16 cellular contexts compared by ENCODE assay signal in the genomic region with DNA sequence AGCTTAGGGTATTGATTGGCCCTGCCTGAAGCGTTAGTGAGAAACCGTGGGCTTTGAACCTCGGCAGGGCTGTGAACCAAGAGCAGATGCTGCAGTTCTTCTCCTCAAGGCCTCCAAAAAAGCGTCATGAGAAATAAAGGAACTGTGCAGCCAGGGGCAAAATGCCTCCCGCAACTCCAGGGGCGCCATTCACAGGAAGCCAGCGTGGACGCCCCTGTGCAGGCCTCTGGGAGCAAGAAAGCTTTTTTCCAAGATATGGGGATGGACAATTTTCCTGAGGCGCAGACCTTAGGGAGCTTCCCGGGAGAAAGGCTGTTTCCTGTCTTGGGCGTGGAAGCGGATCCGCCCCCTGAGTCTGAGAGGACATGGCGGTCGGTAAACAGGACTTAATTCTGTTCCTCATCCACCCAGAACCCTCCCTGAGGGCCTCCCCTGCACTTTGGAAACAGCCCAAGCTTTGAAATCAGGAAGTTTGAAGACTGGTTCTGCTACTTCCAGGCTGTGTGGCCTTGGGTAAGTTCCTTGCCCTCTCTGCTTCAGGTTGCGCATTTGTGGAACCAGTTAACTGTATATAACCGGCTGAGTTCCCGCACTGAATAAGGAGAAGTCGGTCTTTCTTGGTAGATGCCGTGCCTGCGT. TPM values are rescaled to one million over a fixed set of nuclear protein-coding genes. Genes with fewer than 3 reads are reported as not detected.
DNase-seq lines count a peak whose midpoint lies in the region; ATAC-seq and TF ChIP-seq lines count a peak whose summit lies in the region.
"Had no signal": no experiment of that assay in that cellular context is flagged by ENCODE, and none has a peak within 500 bp of the region (broad histone marks: within the 10 kb centered on the region; RNA-seq: fewer than 3 reads in every experiment).

No MANE protein-coding gene starts in this region.

- no peak for DNase-seq in GM23338 (ENCODE audit: low spot score)
- no peak for DNase-seq in RWPE2 (ENCODE audit: low spot score)
- peak; percentile 63 to 83 for DNase-seq in left colon
- DNase-seq in smooth muscle cell (lab: John Stamatoyannopoulos, UW; ENCODE audit: unreplicated experiment) = no peak
- no peak for DNase-seq in sciatic nerve (ENCODE audit: low spot score)
- no peak for DNase-seq in OCI-LY7 (ENCODE audit: low spot score)
- DNase-seq in progenitor cell of endocrine pancreas (ENCODE audit: low spot score, unreplicated experiment) = no peak
- DNase-seq: activated CD8-positive, alpha-beta T cell treated with anti-CD3 and anti-CD28 coated beads for 36 hours; activated naive CD4-positive, alpha-beta T cell treated with Interleukin-2 at 50 U/mL for 16 hours; CD4-positive, CD25-positive, alpha-beta regulatory T cell; NCI-H1092; NCI-H446 treated with DMSO at 0.1 percent for 48 hours; stimulated activated naive CD4-positive, alpha-beta T cell had no signal

- no peaks in the 10 kb centered on the region for H3K36me3 ChIP-seq in GM23338 (ENCODE audit: insufficient read depth)
- H3K36me3 ChIP-seq in RWPE2 (ENCODE audit: low read depth) = no peaks in the 10 kb centered on the region
- H3K36me3 ChIP-seq in smooth muscle cell (ENCODE audit: low read depth) = no peaks in the 10 kb centered on the region
- no peaks in the 10 kb centered on the region for H3K36me3 ChIP-seq in OCI-LY7 (ENCODE audit: insufficient read depth, low read length)
- H3K36me3 ChIP-seq: HAP-1 had no signal

- WGBS in smooth muscle cell (ENCODE audit: low lambda C conversion rate) = 87% methylated on average over 21 of the region's 21 CpGs

- intact Hi-C loops in left colon (cut with DNase I, micrococcal nuclease) = no loop called here
- intact Hi-C loops in sciatic nerve (cut with DNase I) = no loop called here
- intact Hi-C loops in OCI-LY7 (cut with micrococcal nuclease; ENCODE audit: unreplicated experiment) = no loop called here

- H3K27ac ChIP-seq in GM23338 (ENCODE audit: low read depth) (no peak overlapping the region), RWPE2 (ENCODE audit: poor library complexity, severe bottlenecking) (peak overlapping the region; percentile 81), smooth muscle cell (ENCODE audit: low read depth) (peak overlapping the region; percentile 92), OCI-LY7 (ENCODE audit: low read depth, low read length, poor library complexity, severe bottlenecking) (no peak overlapping the region)

- POLR2A ChIA-PET in OCI-LY7 (lab: Charles Lee) = interaction anchor here (0.6 kb wide), 1 partner anchor 10 kb away, joined by 8 read pairs; no protein-coding TSS in a partner anchor

- H3K27me3 Mint-ChIP-seq in GM23338 (ENCODE audit: insufficient read depth, low read depth, poor library complexity) = peaks cover 8% of the 10 kb centered on the region
- peaks cover 8% of the 10 kb centered on the region for H3K27me3 Mint-ChIP-seq in progenitor cell of endocrine pancreas
- H3K27me3 Mint-ChIP-seq: activated CD8-positive, alpha-beta T cell treated with anti-CD3 and anti-CD28 coated beads for 36 hours; central memory CD8-positive, alpha-beta T cell had no signal

- H3K9me3 Mint-ChIP-seq in GM23338 = no peaks in the 10 kb centered on the region
- no peaks in the 10 kb centered on the region for H3K9me3 Mint-ChIP-seq in progenitor cell of endocrine pancreas (ENCODE audit: low read depth)
- H3K9me3 Mint-ChIP-seq: activated CD8-positive, alpha-beta T cell treated with anti-CD3 and anti-CD28 coated beads for 36 hours; central memory CD8-positive, alpha-beta T cell; memory B cell had no signal

- H3K79me2 ChIP-seq in GM23338 (replicated peaks; ENCODE audit: insufficient read depth) (no peaks in the 10 kb centered on the region), smooth muscle cell (ENCODE audit: low read depth) (no peaks in the 10 kb centered on the region), OCI-LY7 (ENCODE audit: insufficient read depth, low read depth, low read length) (no peaks in the 10 kb centered on the region)

- no peaks in the 10 kb centered on the region for H3K9me3 ChIP-seq in RWPE2 (ENCODE audit: severe bottlenecking)
- no peaks in the 10 kb centered on the region for H3K9me3 ChIP-seq in smooth muscle cell (replicated peaks; ENCODE audit: low read depth)
- H3K9me3 ChIP-seq in OCI-LY7 (ENCODE audit: low read length) = no peaks in the 10 kb centered on the region
- H3K9me3 ChIP-seq: HAP-1 had no signal

- H3K4me1 Mint-ChIP-seq in GM23338 (peaks cover 12% of the 10 kb centered on the region), progenitor cell of endocrine pancreas (ENCODE audit: low read depth) (peaks cover 6% of the 10 kb centered on the region)
- H3K4me1 Mint-ChIP-seq: CD4-positive, CD25-positive, alpha-beta regulatory T cell; central memory CD8-positive, alpha-beta T cell; memory B cell had no signal

- H4K20me1 ChIP-seq in GM23338 (replicated peaks; ENCODE audit: insufficient read depth) (no peaks in the 10 kb centered on the region), smooth muscle cell (ENCODE audit: low read depth) (no peaks in the 10 kb centered on the region), OCI-LY7 (ENCODE audit: insufficient read depth, low read length) (no peaks in the 10 kb centered on the region)

- peak overlapping the region; percentile 31 for H3K9ac ChIP-seq in smooth muscle cell (ENCODE audit: low read depth)

- H3K27ac Mint-ChIP-seq in GM23338 = no peak overlapping the region
- H3K27ac Mint-ChIP-seq in progenitor cell of endocrine pancreas = no peak overlapping the region
- H3K27ac Mint-ChIP-seq: activated CD8-positive, alpha-beta T cell treated with anti-CD3 and anti-CD28 coated beads for 36 hours; memory B cell had no signal

- H3K4me3 ChIP-seq in GM23338 (no peak overlapping the region), RWPE2 (ENCODE audit: severe bottlenecking) (no peak overlapping the region), smooth muscle cell (no peak overlapping the region), OCI-LY7 (ENCODE audit: low read depth, low read length, poor library complexity, severe bottlenecking) (no peak overlapping the region)
- H3K4me3 ChIP-seq: HAP-1 had no signal

- H3K9me2 ChIP-seq in GM23338 (ENCODE audit: insufficient read depth) = peaks cover 2% of the 10 kb centered on the region; the same call in 1 of the 2 replicates
- H3K9me2 ChIP-seq in OCI-LY7 (ENCODE audit: insufficient read depth, low read length) = no peaks in the 10 kb centered on the region

- H3K27me3 ChIP-seq in GM23338 (ENCODE audit: insufficient read depth) = no peaks in the 10 kb centered on the region
- H3K27me3 ChIP-seq in RWPE2 (ENCODE audit: insufficient read depth, poor library complexity, severe bottlenecking) = no peaks in the 10 kb centered on the region
- no peaks in the 10 kb centered on the region for H3K27me3 ChIP-seq in smooth muscle cell (ENCODE audit: low read depth)

- TF ChIP-seq CTCF in GM23338 (conservative IDR thresholded peaks at IDR 0.05; ENCODE audit: low read depth in 2 of 2) (no peak), RWPE2 (IDR thresholded peaks at IDR 0.05; ENCODE audit: poor library complexity, severe bottlenecking) (no peak), smooth muscle cell (IDR thresholded peaks at IDR 0.05; ENCODE audit: borderline replicate concordance, insufficient read depth, poor library complexity, severe bottlenecking) (no peak), OCI-LY7 (conservative IDR thresholded peaks at IDR 0.05; ENCODE audit: low read length) (no peak), progenitor cell of endocrine pancreas (IDR thresholded peaks at IDR 0.05; ENCODE audit: unreplicated experiment) (no peak)

- BruUV-seq in OCI-LY7 (replicated peaks; lab: Mats Ljungman, UMichigan) = no TSS peak

- CTCF ChIA-PET in OCI-LY7 (lab: Charles Lee; ENCODE audit: unreplicated experiment) = interaction anchor here (0.6 kb wide), 1 partner anchor 20 kb away, joined by 3 read pairs; no protein-coding TSS in a partner anchor

- ATAC-seq in GM23338 (no peak), RWPE2 (ENCODE audit: low read depth) (no peak), left colon (peak; percentile 76), sciatic nerve (no peak)
- ATAC-seq: activated CD8-positive, alpha-beta T cell treated with anti-CD3 and anti-CD28 coated beads for 36 hours had no signal

- no peaks in the 10 kb centered on the region for H3F3A ChIP-seq in GM23338 (replicated peaks; ENCODE audit: low read depth)
- H3F3A ChIP-seq in smooth muscle cell (ENCODE audit: low read depth) = peaks cover 9% of the 10 kb centered on the region

- H2AFZ ChIP-seq in GM23338 (peak overlapping the region; percentile 87), smooth muscle cell (ENCODE audit: low read depth) (no peak overlapping the region), OCI-LY7 (ENCODE audit: low read length) (no peak overlapping the region)

- no peak overlapping the region for H3K4me2 ChIP-seq in GM23338
- no peak overlapping the region for H3K4me2 ChIP-seq in smooth muscle cell
- no peak overlapping the region for H3K4me2 ChIP-seq in OCI-LY7 (ENCODE audit: low read length)

- no peak overlapping the region for H3K4me3 Mint-ChIP-seq in GM23338
- H3K4me3 Mint-ChIP-seq in progenitor cell of endocrine pancreas (ENCODE audit: low read depth) = no peak overlapping the region
- H3K4me3 Mint-ChIP-seq: activated CD8-positive, alpha-beta T cell treated with anti-CD3 and anti-CD28 coated beads for 36 hours; CD4-positive, CD25-positive, alpha-beta regulatory T cell; central memory CD8-positive, alpha-beta T cell; memory B cell had no signal

- no peaks in the 10 kb centered on the region for H3K36me3 Mint-ChIP-seq in GM23338 (ENCODE audit: low read depth)
- H3K36me3 Mint-ChIP-seq in progenitor cell of endocrine pancreas (ENCODE audit: insufficient read depth) = no peaks in the 10 kb centered on the region
- H3K36me3 Mint-ChIP-seq: CD4-positive, CD25-positive, alpha-beta regulatory T cell; memory B cell had no signal

- H3K4me1 ChIP-seq in GM23338 (ENCODE audit: insufficient read depth) (no peaks in the 10 kb centered on the region), RWPE2 (ENCODE audit: insufficient read depth, poor library complexity, severe bottlenecking) (peaks cover 30% of the 10 kb centered on the region), smooth muscle cell (ENCODE audit: low read depth) (peaks cover 8% of the 10 kb centered on the region), OCI-LY7 (ENCODE audit: insufficient read depth, low read length, poor library complexity, severe bottlenecking) (peaks cover 4% of the 10 kb centered on the region)
- H3K4me1 ChIP-seq: HAP-1 had no signal

TF ChIP-seq in GM23338, 12 proteins besides CTCF, POLR2A, EP300 and RAD21 (continues in another document):
- no peak for TF ChIP-seq JUNB (IDR thresholded peaks at IDR 0.05; ENCODE audit: unreplicated experiment)
- no peak for TF ChIP-seq ZNF114 (CRISPR knock-in tag; IDR thresholded peaks at IDR 0.05)
- no peak for TF ChIP-seq STAT1 (IDR thresholded peaks at IDR 0.05; ENCODE audit: unreplicated experiment)
- no peak for TF ChIP-seq ZNF331 (CRISPR knock-in tag; IDR thresholded peaks at IDR 0.05; ENCODE audit: low read depth)

RNA-seq across cellular contexts. Expression of gene CABLES1, which starts 29.6 kb away (rescaled TPM):
- total RNA-seq in GM23338 (2014; rRNA removed; shearing (Covaris generic)) = 8.8 and 12.4 TPM in 2 replicates
- polyA plus RNA-seq in GM23338 (2016; fragmentation: Nextera tagmentation; extraction: Ambion mirVana) (2.6 and 3.4 TPM in 2 replicates), smooth muscle cell (2.4 and 2.7 TPM in 2 replicates)
- total RNA-seq in left colon (10 to 100 TPM in 1 of 2 donors, 1 to 10 TPM in 1; 9.4 to 11.0 TPM), smooth muscle cell (1.2 and 2.2 TPM in 2 replicates), sciatic nerve (18.5 TPM), OCI-LY7 (2022) (22.0 and 28.7 TPM in 2 replicates), progenitor cell of endocrine pancreas (4.2 and 4.8 TPM in 2 replicates)
- 20.6 and 34.7 TPM in 2 replicates for total RNA-seq in OCI-LY7 (2014; rRNA removed; shearing (Covaris generic))

Comparison
In these comparisons a context has a peak if more than half of its experiments do, and no peak if none do; other contexts are left out.
1. DNase-seq: peak in left colon (2 of 2); none in GM23338 (single experiment), RWPE2 (single experiment), smooth muscle cell (single experiment), sciatic nerve (single experiment), OCI-LY7 (single experiment) and progenitor cell of endocrine pancreas (single experiment).
2. H3K27ac ChIP-seq: peak in RWPE2 (single experiment) and smooth muscle cell (single experiment); none in GM23338 (single experiment) and OCI-LY7 (single experiment).